8 cellular contexts compared by ENCODE assay signal in genomic region chr15:78872972-78873795, GRCh38. TPM values are rescaled to one million over a fixed set of nuclear protein-coding genes. Genes with fewer than 3 reads are reported as not detected.
DNase-seq lines count a peak whose midpoint lies in the region; ATAC-seq and TF ChIP-seq lines count a peak whose summit lies in the region.

No MANE protein-coding gene starts in this region.

- H3K4me1 Mint-ChIP-seq in chondrocyte (ENCODE audit: low read depth), result peaks cover 43% of the 10 kb centered on the region

- peak overlapping the region; percentile 100 for H3K4me3 Mint-ChIP-seq in chondrocyte (ENCODE audit: unreplicated experiment)

- peak; percentile 69 for ATAC-seq in GM19035 (IDR thresholded peaks at IDR 0.05; ENCODE audit: unreplicated experiment)
- ATAC-seq in HG03342 (IDR thresholded peaks at IDR 0.05; ENCODE audit: unreplicated experiment), result peak; percentile 65

- H3K27ac Mint-ChIP-seq in chondrocyte (ENCODE audit: unreplicated experiment), result peak overlapping the region; percentile 100

- H3K27me3 ChIP-seq in layer of hippocampus (ENCODE audit: control insufficient read depth, insufficient read depth, low read length), result no peaks in the 10 kb centered on the region

- peak overlapping the region; percentile 97 for H3K27ac ChIP-seq in layer of hippocampus (ENCODE audit: low read depth, low read length)

- DNase-seq in AML-193 (lab: John Stamatoyannopoulos, UW), result peak; percentile 55 to 68
- peak; percentile 77 for DNase-seq in NCI-H345 treated with DMSO at 0.1 percent for 48 hours (lab: John Stamatoyannopoulos, UW; ENCODE audit: unreplicated experiment)
- DNase-seq in activated CD4-positive, alpha-beta T cell treated with anti-CD3 and anti-CD28 coated beads for 24 hours (ENCODE audit: low read depth in 2 of 2), result peak; percentile 84 to 88
- DNase-seq in chondrocyte (ENCODE audit: low spot score), result peak; percentile 93
- peak; percentile 71 to 87 (median 79) for DNase-seq in stimulated activated CD4-positive, alpha-beta T cell treated with anti-CD3 and anti-CD28 coated beads, Interleukin-1b, Interleukin-23, amount 100 ng/mL, for 24 hours (ENCODE audit: low read depth in 4 of 4, low spot score in 1 of 4)

- H3K27me3 Mint-ChIP-seq in chondrocyte (ENCODE audit: low read depth), result no peaks in the 10 kb centered on the region

- peak; percentile 70 for TF ChIP-seq CTCF in chondrocyte (IDR thresholded peaks at IDR 0.05)

- H3K36me3 Mint-ChIP-seq in chondrocyte (ENCODE audit: low read depth), result no peaks in the 10 kb centered on the region

- H3K9me3 Mint-ChIP-seq in chondrocyte (ENCODE audit: low read depth), result no peaks in the 10 kb centered on the region

RNA-seq across cellular contexts. Expression of gene MORF4L1, which starts 0.5 kb away (rescaled TPM):
- total RNA-seq in chondrocyte, result 491 to 545 TPM (median 512 TPM) in 3 replicates

Comparison
In these comparisons a context has a peak if more than half of its experiments do, and no peak if none do; other contexts are left out.
1. Peak in every context shown above with its lines: DNase-seq, ATAC-seq and H3K27ac ChIP-seq.